Comparison of ENCODE assay signal across 24 cellular contexts in genomic region chr2:237380768-237381167, GRCh38.
"Had no signal": no experiment of that assay in that cellular context is flagged by ENCODE, and none has a peak within 500 bp of the region (broad histone marks: within the 10 kb centered on the region; RNA-seq: fewer than 3 reads in every experiment).

No MANE protein-coding gene starts in this region.

- H3K9ac ChIP-seq: parathyroid adenoma had no signal

- H3K27ac ChIP-seq: coronary artery, heart right ventricle, left lung, neutrophil, parathyroid adenoma, right atrium auricular region, spleen, suprapubic skin, upper lobe of right lung had no signal

- ATAC-seq: effector memory CD8-positive, alpha-beta T cell; heart right ventricle; left cardiac atrium; left lung; naive thymus-derived CD8-positive, alpha-beta T cell; sciatic nerve; stimulated activated naive B cell treated with anti-CD40 and anti-IgM and Interleukin-4, amounts not matched to agents 10 μg/mL and 1 μg/mL and 100 μg/mL, for 72 hours; upper lobe of right lung had no signal

- DNase-seq: dermis blood vessel endothelial cell; effector memory CD8-positive, alpha-beta T cell; erythroblast; esophagus squamous epithelium; foreskin melanocyte; glutamatergic neuron; heart right ventricle; hippocampal formation; left cardiac atrium; left lung; mesendoderm; midbrain; naive thymus-derived CD8-positive, alpha-beta T cell; nephron progenitor cell; spleen; stimulated activated naive B cell treated with anti-CD40 and anti-IgM and Interleukin-4, amounts not matched to agents 10 μg/mL and 1 μg/mL and 100 μg/mL, for 72 hours; transverse colon; upper lobe of right lung had no signal

- H3K9me3 ChIP-seq: esophagus squamous epithelium, neutrophil, spleen, suprapubic skin, transverse colon, upper lobe of right lung had no signal

- H3K79me2 ChIP-seq: parathyroid adenoma had no signal

- H3K36me3 ChIP-seq: left lung, neutrophil, spleen, transverse colon had no signal

- H3K4me3 ChIP-seq: coronary artery, esophagus squamous epithelium, heart right ventricle, left lung, right atrium auricular region, spleen, suprapubic skin, transverse colon, upper lobe of right lung had no signal

- H3K27me3 ChIP-seq: heart right ventricle, left lung, right atrium auricular region, suprapubic skin, transverse colon, upper lobe of right lung had no signal

- H2AFZ ChIP-seq: parathyroid adenoma had no signal

- H3K4me1 ChIP-seq: left lung, parathyroid adenoma, right atrium auricular region, spleen, suprapubic skin, upper lobe of right lung had no signal
